Comparison of ENCODE assay signal across 11 cellular contexts in the genomic region with DNA sequence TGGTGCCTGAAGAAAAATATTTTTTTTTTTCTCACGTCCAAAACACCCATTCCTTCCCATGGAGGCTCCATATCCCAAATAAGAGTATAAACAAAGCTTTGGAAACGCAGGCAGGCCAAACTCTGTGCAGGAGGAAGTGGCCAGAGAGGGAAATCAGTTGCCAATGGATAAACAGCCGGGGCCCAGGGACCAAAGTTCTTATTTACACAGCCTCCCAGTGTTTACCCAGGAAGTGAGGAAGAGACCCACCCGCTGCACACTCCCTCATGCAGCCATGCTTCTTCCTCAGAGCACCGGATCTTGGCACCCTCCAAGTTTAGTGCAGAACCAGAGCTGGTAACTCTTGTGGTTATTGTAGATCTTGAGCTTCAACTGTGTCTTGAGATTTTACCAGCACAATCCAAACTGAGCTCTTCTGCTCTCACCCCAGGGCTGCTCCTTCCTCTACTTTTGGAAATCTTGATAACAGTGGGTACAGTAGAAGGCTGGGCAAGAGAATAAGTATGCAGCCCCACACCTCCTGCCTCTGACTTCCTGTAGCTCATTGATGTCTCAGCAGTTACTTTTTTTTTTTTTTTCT. TPM values are rescaled to one million over a fixed set of nuclear protein-coding genes. Genes with fewer than 3 reads are reported as not detected.
DNase-seq lines count a peak whose midpoint lies in the region; ATAC-seq, FAIRE-seq and TF ChIP-seq lines count a peak whose summit lies in the region.
"Had no signal": no experiment of that assay in that cellular context is flagged by ENCODE, and none has a peak within 500 bp of the region (broad histone marks: within the 10 kb centered on the region; RNA-seq: fewer than 3 reads in every experiment).

No MANE protein-coding gene starts in this region.

- intact Hi-C loops in PC-9 (cut with micrococcal nuclease; ENCODE audit: unreplicated experiment) (no loop called here), K562 (cut with micrococcal nuclease) (no loop called here), pancreas (cut with DNase I) (no loop called here), aorta (cut with DNase I) (no loop called here)

- H2AFZ ChIP-seq in PC-9 (no peak overlapping the region), K562 (ENCODE audit: low read depth, low read length) (no peak overlapping the region)

- TF ChIP-seq EP300 in K562 (IDR thresholded peaks at IDR 0.05; ENCODE audit: low read length): no peak

- ATAC-seq in K562 (no peak; the same call in 2 of the 3 replicates), pancreas (peak; percentile 95 to 98 (median 97)), aorta (ENCODE audit: low FRiP score) (no peak)

- in situ Hi-C loops in K562 (cut with MboI): no loop called here

- no peak for TF ChIP-seq POLR2A in K562 (conservative IDR thresholded peaks at IDR 0.05)

- no peak for TF ChIP-seq RAD21 in K562 (CRISPR knock-in tag; conservative IDR thresholded peaks at IDR 0.05 in 1 of 2, IDR thresholded peaks at IDR 0.05 in 1 of 2)

- CTCF ChIA-PET in PC-9 (lab: Charles Lee) (interaction anchor here (0.6 to 1.2 kb wide), 2 partner anchors 122 to 365 kb away, joined by 3 to 4 read pairs; partner anchors contain the start of gene CCDC28B), K562 (lab: Yijun Ruan, JAX; ENCODE audit: low intra/inter-chr PET ratio) (no interaction called here)

- H3K9me1 ChIP-seq in K562 (ENCODE audit: control insufficient read depth, insufficient read depth, low read length): no peaks in the 10 kb centered on the region

- TF ChIP-seq CTCF in PC-9 (conservative IDR thresholded peaks at IDR 0.05) (no peak), K562 (IDR thresholded peaks at IDR 0.05 in 2 of 3, conservative IDR thresholded peaks at IDR 0.05 in 1 of 3; ENCODE audit: insufficient read depth in 2 of 3, low read depth in 1 of 3, low read length in 3 of 3) (no peak), pancreas (IDR thresholded peaks at IDR 0.05) (no peak)

- H4K20me1 ChIP-seq in PC-9 (ENCODE audit: insufficient read depth) (0 out of 2 replicates have a peak, but pooled peaks cover under 1% of the 10 kb centered on the region), K562 (replicated peaks; ENCODE audit: control insufficient read depth, insufficient read depth, low read length) (peaks cover under 1% of the 10 kb centered on the region; the same call in 1 of the 2 replicates)

- H3K36me3 ChIP-seq in PC-9 (ENCODE audit: low read depth) (peaks cover 24% of the 10 kb centered on the region), K562 (ENCODE audit: control insufficient read depth, insufficient read depth, low read length) (peaks cover 83% of the 10 kb centered on the region), pancreas (peaks cover 1 to 34% (median 7%) of the 10 kb centered on the region in 3 donors), aorta (ENCODE audit: control insufficient read depth in 1 of 2, insufficient read depth in 2 of 2, low read length in 1 of 2) (peaks cover under 1 to 2% of the 10 kb centered on the region in 2 donors)

- peaks cover 31% of the 10 kb centered on the region for H3F3A ChIP-seq in PC-9 (ENCODE audit: insufficient read depth, low read depth)

- FAIRE-seq in K562 (lab: Jason Lieb, UNC): no peak
- FAIRE-seq in pancreas (lab: Jason Lieb, UNC): no peak

- H3K4me3 ChIP-seq in PC-9 (no peak overlapping the region), K562 (no peak overlapping the region), pancreas (no peak overlapping the region), aorta (ENCODE audit: low read length in 2 of 2) (no peak overlapping the region)

- DNase-seq in DMS153 (lab: John Stamatoyannopoulos, UW): peak; percentile 41
- DNase-seq in DMS153 treated with DMSO at 0.1 percent for 48 hours (lab: John Stamatoyannopoulos, UW; ENCODE audit: unreplicated experiment): no peak
- DNase-seq in PC-9: peak in 1 of 2 experiments; percentile 48
- DNase-seq in K562 (ENCODE audit: extremely low read depth in 1 of 4, low spot score in 3 of 4): no peak
- peak; percentile 69 to 85 (median 78) for DNase-seq in pancreas
- DNase-seq in foreskin melanocyte: no peak
- no peak for DNase-seq in SW 1271 (lab: John Stamatoyannopoulos, UW)
- no peak for DNase-seq in aorta
- DNase-seq: stimulated activated CD4-positive, alpha-beta T cell treated with anti-CD3 and anti-CD28 coated beads, Interleukin-4, amount 100 ng/mL, for 1 hour had no signal

- H3K9me3 ChIP-seq in PC-9 (ENCODE audit: insufficient read depth, low read depth): no peaks in the 10 kb centered on the region
- no peaks in the 10 kb centered on the region for H3K9me3 ChIP-seq in K562 (replicated peaks; ENCODE audit: control insufficient read depth, insufficient read depth, low read depth, low read length)
- no peaks in the 10 kb centered on the region for H3K9me3 ChIP-seq in pancreas
- no peaks in the 10 kb centered on the region for H3K9me3 ChIP-seq in aorta (ENCODE audit: control insufficient read depth, low read length)

- peak overlapping the region; percentile 43 for H3K4me2 ChIP-seq in PC-9
- H3K4me2 ChIP-seq in K562 (ENCODE audit: insufficient read depth, low read length): no peak overlapping the region

- no peaks in the 10 kb centered on the region for H3K27me3 ChIP-seq in PC-9 (ENCODE audit: insufficient read depth, low read depth)
- no peaks in the 10 kb centered on the region for H3K27me3 ChIP-seq in K562 (ENCODE audit: control insufficient read depth in 2 of 2, insufficient read depth in 2 of 2, low read length in 2 of 2)
- no peaks in the 10 kb centered on the region for H3K27me3 ChIP-seq in pancreas
- no peaks in the 10 kb centered on the region for H3K27me3 ChIP-seq in aorta (ENCODE audit: control insufficient read depth in 1 of 2, insufficient read depth in 2 of 2, low read length in 1 of 2)

- no TSS peak for BruUV-seq in PC-9 (replicated peaks; lab: Mats Ljungman, UMichigan)
- BruUV-seq in K562 (replicated peaks; lab: Mats Ljungman, UMichigan): no TSS peak

- WGBS in K562 (ENCODE audit: insufficient coverage, low coverage, missing lambda C conversion rate): 66% methylated on average over 5 of the region's 5 CpGs
- WGBS in pancreas, 2 donors: 7 to 14% methylated on average over 5 of the region's 5 CpGs
- WGBS in aorta, 2 donors: 28 to 38% methylated on average over 5 of the region's 5 CpGs

- H3K79me2 ChIP-seq in PC-9 (ENCODE audit: low read depth): peaks cover 3% of the 10 kb centered on the region; the same call in 1 of the 2 replicates
- peaks cover 7% of the 10 kb centered on the region; the same call in 1 of the 3 replicates for H3K79me2 ChIP-seq in K562 (ENCODE audit: control insufficient read depth, insufficient read depth, low read length)

- H3K4me1 ChIP-seq in PC-9 (replicated peaks; ENCODE audit: insufficient read depth) (peaks cover 17% of the 10 kb centered on the region), K562 (replicated peaks in 1 of 2; ENCODE audit: control insufficient read depth in 2 of 2, insufficient read depth in 2 of 2, low read length in 2 of 2) (no peaks in the 10 kb centered on the region), pancreas (peaks cover 15 to 30% (median 17%) of the 10 kb centered on the region in 3 donors), aorta (ENCODE audit: control insufficient read depth in 1 of 2, insufficient read depth in 2 of 2, low read length in 2 of 2) (no peaks in the 10 kb centered on the region)

- no peak overlapping the region for H3K9ac ChIP-seq in K562 (ENCODE audit: insufficient read depth in 1 of 2, low read depth in 2 of 2, low read length in 2 of 2)

- no peaks in the 10 kb centered on the region for H3K9me2 ChIP-seq in PC-9 (ENCODE audit: insufficient read depth)

- POLR2A ChIA-PET in PC-9 (lab: Charles Lee; ENCODE audit: unreplicated experiment) (interaction anchor here (0.6 to 0.7 kb wide), 4 partner anchors 31 to 309 kb away, joined by 3 to 29 read pairs (median 6); no protein-coding TSS in a partner anchor), K562 (lab: Yijun Ruan, JAX) (interaction anchor here (0.6 to 6.3 kb wide), 9 partner anchors 10 to 260 kb away, joined by 3 to 75 read pairs (median 4); partner anchors contain the start of gene MARCKSL1)

- H3K27ac ChIP-seq in PC-9: peak overlapping the region; percentile 47
- H3K27ac ChIP-seq in K562 (ENCODE audit: extremely low read depth, low read depth, low read length): no peak overlapping the region
- peak overlapping the region in 2 of 4 donors; percentile 58 to 82 for H3K27ac ChIP-seq in pancreas
- no peak overlapping the region for H3K27ac ChIP-seq in aorta (ENCODE audit: low read depth in 1 of 2, low read length in 2 of 2)

RNA-seq across cellular contexts. Expression of gene MARCKSL1, which starts 14.2 kb away (rescaled TPM):
- total RNA-seq in PC-9 (2021) (91.5 and 117 TPM in 2 replicates), K562 (2014; rRNA removed) (155 and 188 TPM in 2 replicates), K562 (2014; rRNA removed; fragmentation: Illumina TruSeq; extraction: Trizol) (85.0 and 89.5 TPM in 2 replicates), K562 (2015; rRNA removed; fragmentation: Illumina TruSeq; extraction: Trizol) (99.5 and 102 TPM in 2 replicates), K562 (2021) (236 and 247 TPM in 2 replicates), pancreas (10 to 100 TPM in 4 of 6 donors, 1 to 10 TPM in 2; 7.3 to 49.5 (median 14.5) TPM), aorta (10 to 100 TPM; 31.0 to 34.7 TPM)
- total RNA-seq in K562 (2011; cell fraction: chromatin; rRNA removed; ENCODE audit: low replicate concordance): 19.8 and 52.7 TPM in 2 replicates
- 56.5 and 63.0 TPM in 2 replicates for total RNA-seq in K562 (2011; cell fraction: nucleolus; rRNA removed)
- total RNA-seq in K562 (2011; cell fraction: nucleoplasm; rRNA removed): 61.2 and 72.0 TPM in 2 replicates
- polyA plus RNA-seq in K562 (2011; rRNA removed) (202 and 216 TPM in 2 replicates), K562 (2014; fragmentation: Illumina TruSeq; extraction: Trizol) (325 and 361 TPM in 2 replicates), K562 (2014; fragmentation: Nextera tagmentation; extraction: Ambion mirVana) (10 to 100 TPM; 14.7 to 14.8 TPM), K562 (2014; rRNA removed) (256 and 262 TPM in 2 replicates), pancreas (10 to 100 TPM; 16.3 to 16.5 TPM), aorta (10 to 100 TPM in 1 of 2 donors, 1 to 10 TPM in 1; 4.7 to 10.1 TPM)
- polyA plus RNA-seq in K562 (2011; cell fraction: cytosol; rRNA removed): 300 and 303 TPM in 2 replicates
- 63.0 and 65.4 TPM in 2 replicates for polyA plus RNA-seq in K562 (2011; cell fraction: nucleus; rRNA removed)
- polyA plus RNA-seq in K562 (2012): 99.2 and 141 TPM in 2 replicates
- 110 and 133 TPM in 2 replicates for polyA minus RNA-seq in K562 (2011; rRNA and poly(A)+ RNA removed)
- polyA minus RNA-seq in K562 (2011; cell fraction: cytosol; rRNA and poly(A)+ RNA removed): 77.4 and 89.7 TPM in 2 replicates
- polyA minus RNA-seq in K562 (2011; cell fraction: nucleus; rRNA and poly(A)+ RNA removed): 30.2 and 47.4 TPM in 2 replicates

RNA-seq across cellular contexts. Expression of gene HDAC1, which starts 29.9 kb away (rescaled TPM):
- 131 and 171 TPM in 2 replicates for total RNA-seq in PC-9 (2021)
- total RNA-seq in K562 (2011; cell fraction: chromatin; rRNA removed; ENCODE audit: low replicate concordance): 321 and 515 TPM in 2 replicates
- total RNA-seq in K562 (2011; cell fraction: nucleolus; rRNA removed): 309 and 314 TPM in 2 replicates
- 269 and 306 TPM in 2 replicates for total RNA-seq in K562 (2011; cell fraction: nucleoplasm; rRNA removed)
- total RNA-seq in K562 (2014; rRNA removed): 169 and 182 TPM in 2 replicates
- 193 and 197 TPM in 2 replicates for total RNA-seq in K562 (2014; rRNA removed; fragmentation: Illumina TruSeq; extraction: Trizol)
- total RNA-seq in K562 (2015; rRNA removed; fragmentation: Illumina TruSeq; extraction: Trizol): 169 and 180 TPM in 2 replicates
- total RNA-seq in K562 (2021): 182 and 185 TPM in 2 replicates
- polyA plus RNA-seq in K562 (2011; rRNA removed): 384 and 397 TPM in 2 replicates
- polyA plus RNA-seq in K562 (2011; cell fraction: cytosol; rRNA removed): 176 and 327 TPM in 2 replicates
- polyA plus RNA-seq in K562 (2011; cell fraction: nucleus; rRNA removed): 496 and 637 TPM in 2 replicates
- 225 and 429 TPM in 2 replicates for polyA plus RNA-seq in K562 (2012)
- polyA plus RNA-seq in K562 (2014; fragmentation: Illumina TruSeq; extraction: Trizol): 213 and 224 TPM in 2 replicates
- polyA plus RNA-seq in K562 (2014; fragmentation: Nextera tagmentation; extraction: Ambion mirVana): 100 to 1,000 TPM; 183 to 205 TPM
- 210 and 239 TPM in 2 replicates for polyA plus RNA-seq in K562 (2014; rRNA removed)
- 318 and 361 TPM in 2 replicates for polyA minus RNA-seq in K562 (2011; rRNA and poly(A)+ RNA removed)
- 89.8 and 90.4 TPM in 2 replicates for polyA minus RNA-seq in K562 (2011; cell fraction: cytosol; rRNA and poly(A)+ RNA removed)
- 144 and 207 TPM in 2 replicates for polyA minus RNA-seq in K562 (2011; cell fraction: nucleus; rRNA and poly(A)+ RNA removed)
- 10 to 100 TPM; 27.0 to 43.5 (median 30.5) TPM for total RNA-seq in pancreas
- 10 to 100 TPM; 30.6 to 77.9 TPM for polyA plus RNA-seq in pancreas
- total RNA-seq in aorta: 10 to 100 TPM; 47.9 to 55.5 TPM
- polyA plus RNA-seq in aorta: 10 to 100 TPM; 37.2 to 65.5 TPM

RNA-seq across cellular contexts. Expression of gene FAM229A, which starts 40.5 kb away (rescaled TPM):
- total RNA-seq in PC-9 (2021) (11.7 and 13.1 TPM in 2 replicates), K562 (2014; rRNA removed) (6.7 and 7.4 TPM in 2 replicates), K562 (2014; rRNA removed; fragmentation: Illumina TruSeq; extraction: Trizol) (3.6 and 4.0 TPM in 2 replicates), K562 (2015; rRNA removed; fragmentation: Illumina TruSeq; extraction: Trizol) (2.9 and 3.4 TPM in 2 replicates), K562 (2021) (11.6 and 12.7 TPM in 2 replicates), pancreas (1 to 10 TPM; 1.9 to 6.4 (median 3.8) TPM), aorta (10 to 100 TPM in 1 of 2 donors, 1 to 10 TPM in 1; 6.5 to 11.7 TPM)
- 86.3 and 131 TPM in 2 replicates for total RNA-seq in K562 (2011; cell fraction: chromatin; rRNA removed; ENCODE audit: low replicate concordance)
- total RNA-seq in K562 (2011; cell fraction: nucleolus; rRNA removed): 70.1 and 80.5 TPM in 2 replicates
- 83.9 and 97.2 TPM in 2 replicates for total RNA-seq in K562 (2011; cell fraction: nucleoplasm; rRNA removed)
- polyA plus RNA-seq in K562 (2011; rRNA removed) (10.9 and 18.6 TPM in 2 replicates), K562 (2014; fragmentation: Illumina TruSeq; extraction: Trizol) (9.5 and 9.7 TPM in 2 replicates), K562 (2014; fragmentation: Nextera tagmentation; extraction: Ambion mirVana) (under 1 TPM; 0.04 TPM), K562 (2014; rRNA removed) (17.9 and 21.6 TPM in 2 replicates), pancreas (10 to 100 TPM; 18.6 to 21.8 TPM), aorta (10 to 100 TPM in 1 of 2 donors, 1 to 10 TPM in 1; 2.3 to 40.1 TPM)
- polyA plus RNA-seq in K562 (2011; cell fraction: cytosol; rRNA removed): 7.0 and 9.1 TPM in 2 replicates
- polyA plus RNA-seq in K562 (2011; cell fraction: nucleus; rRNA removed): 76.1 and 118 TPM in 2 replicates
- polyA plus RNA-seq in K562 (2012): 9.5 and 33.7 TPM in 2 replicates
- polyA minus RNA-seq in K562 (2011; rRNA and poly(A)+ RNA removed): 4.5 and 5.5 TPM in 2 replicates
- polyA minus RNA-seq in K562 (2011; cell fraction: cytosol; rRNA and poly(A)+ RNA removed): 1.1 and 1.6 TPM in 2 replicates
- polyA minus RNA-seq in K562 (2011; cell fraction: nucleus; rRNA and poly(A)+ RNA removed): 13.0 and 14.4 TPM in 2 replicates

RNA-seq across cellular contexts. Expression of gene TSSK3, which starts 40.5 kb away (rescaled TPM):
- total RNA-seq in PC-9 (2021): 3.8 and 3.9 TPM in 2 replicates
- total RNA-seq in K562 (2011; cell fraction: chromatin; rRNA removed; ENCODE audit: low replicate concordance): 22.5 and 34.3 TPM in 2 replicates
- total RNA-seq in K562 (2011; cell fraction: nucleolus; rRNA removed): 17.5 and 20.7 TPM in 2 replicates
- total RNA-seq in K562 (2011; cell fraction: nucleoplasm; rRNA removed): 28.9 and 47.3 TPM in 2 replicates
- 0.27 and 1.8 TPM in 2 replicates for total RNA-seq in K562 (2014; rRNA removed)
- 1.9 and 2.5 TPM in 2 replicates for total RNA-seq in K562 (2014; rRNA removed; fragmentation: Illumina TruSeq; extraction: Trizol)
- total RNA-seq in K562 (2015; rRNA removed; fragmentation: Illumina TruSeq; extraction: Trizol): 2.8 and 4.3 TPM in 2 replicates
- 2.3 and 3.3 TPM in 2 replicates for total RNA-seq in K562 (2021)
- polyA plus RNA-seq in K562 (2011; rRNA removed): 2.8 and 3.6 TPM in 2 replicates
- polyA plus RNA-seq in K562 (2011; cell fraction: cytosol; rRNA removed): 1.4 and 4.1 TPM in 2 replicates
- polyA plus RNA-seq in K562 (2011; cell fraction: nucleus; rRNA removed): 8.9 and 10.3 TPM in 2 replicates
- 1.8 and 11.1 TPM in 2 replicates for polyA plus RNA-seq in K562 (2012)
- polyA plus RNA-seq in K562 (2014; fragmentation: Illumina TruSeq; extraction: Trizol): 1.6 and 3.2 TPM in 2 replicates
- under 1 TPM; 0.66 to 0.82 TPM for polyA plus RNA-seq in K562 (2014; fragmentation: Nextera tagmentation; extraction: Ambion mirVana)
- polyA plus RNA-seq in K562 (2014; rRNA removed): 1.9 and 2.2 TPM in 2 replicates
- polyA minus RNA-seq in K562 (2011; rRNA and poly(A)+ RNA removed): 1.8 and 1.9 TPM in 2 replicates
- not detected in 2 replicates for polyA minus RNA-seq in K562 (2011; cell fraction: cytosol; rRNA and poly(A)+ RNA removed)
- polyA minus RNA-seq in K562 (2011; cell fraction: nucleus; rRNA and poly(A)+ RNA removed): 3.2 and 4.4 TPM in 2 replicates
- total RNA-seq in pancreas: 1 to 10 TPM; 1.0 to 2.5 (median 1.3) TPM
- 1 to 10 TPM in 1 of 2 donors, under 1 TPM in 1; 0.35 to 1.8 TPM for polyA plus RNA-seq in pancreas
- 1 to 10 TPM; 1.7 to 2.2 TPM for total RNA-seq in aorta
- polyA plus RNA-seq in aorta: under 1 TPM in 1 of 2 donors, not detected in 1; 0.41 TPM
- total RNA-seq: epithelial cell of proximal tubule, kidney epithelial cell had no signal

Comparison
In these comparisons a context has a peak if more than half of its experiments do, and no peak if none do; other contexts are left out.
1. DNase-seq: peak in DMS153 (single experiment) and pancreas (6 of 6); none in DMS153 treated with DMSO at 0.1 percent for 48 hours (single experiment), K562 (0 of 4), foreskin melanocyte (single experiment), SW 1271 (0 of 2) and aorta (0 of 2).
2. ATAC-seq: peak in pancreas (4 of 4); none in K562 (single experiment) and aorta (single experiment).